2 cellular contexts compared by ENCODE assay signal in the genomic region with DNA sequence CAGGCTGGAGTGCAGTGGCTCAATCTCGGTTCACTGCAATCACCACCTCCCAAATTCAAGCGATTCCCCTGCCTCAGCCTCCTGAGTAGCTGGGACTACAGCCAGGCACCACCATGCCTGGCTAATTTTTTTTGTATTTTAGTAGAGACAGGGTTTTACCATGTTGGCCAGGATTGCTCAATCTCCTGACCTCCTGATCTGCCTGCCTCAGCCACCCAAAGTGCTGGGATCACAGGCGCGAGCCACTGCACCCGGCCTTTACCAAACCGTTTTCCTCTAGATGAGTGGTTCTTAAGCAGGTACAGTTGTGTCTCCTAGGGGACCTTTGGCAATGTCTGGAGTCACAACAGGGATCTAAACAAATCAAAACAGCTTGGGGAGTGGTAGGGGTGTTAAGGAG.
TF ChIP-seq lines count a peak whose summit lies in the region.

No MANE protein-coding gene starts in this region.

TF ChIP-seq in GM23338, 12 proteins besides CTCF, POLR2A, EP300 and RAD21:
- TF ChIP-seq, protein P1, sequence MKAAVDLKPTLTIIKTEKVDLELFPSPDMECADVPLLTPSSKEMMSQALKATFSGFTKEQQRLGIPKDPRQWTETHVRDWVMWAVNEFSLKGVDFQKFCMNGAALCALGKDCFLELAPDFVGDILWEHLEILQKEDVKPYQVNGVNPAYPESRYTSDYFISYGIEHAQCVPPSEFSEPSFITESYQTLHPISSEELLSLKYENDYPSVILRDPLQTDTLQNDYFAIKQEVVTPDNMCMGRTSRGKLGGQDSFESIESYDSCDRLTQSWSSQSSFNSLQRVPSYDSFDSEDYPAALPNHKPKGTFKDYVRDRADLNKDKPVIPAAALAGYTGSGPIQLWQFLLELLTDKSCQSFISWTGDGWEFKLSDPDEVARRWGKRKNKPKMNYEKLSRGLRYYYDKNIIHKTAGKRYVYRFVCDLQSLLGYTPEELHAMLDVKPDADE (IDR thresholded peaks at IDR 0.05): no peak
- TF ChIP-seq JUNB (IDR thresholded peaks at IDR 0.05; ENCODE audit: unreplicated experiment): no peak
- no peak for TF ChIP-seq CREB1 (CRISPR knock-in tag; IDR thresholded peaks at IDR 0.05; ENCODE audit: low read depth)

TF ChIP-seq in H1, 55 proteins besides CTCF, POLR2A, EP300 and RAD21:
- TF ChIP-seq EGR1 (IDR thresholded peaks at IDR 0.05; ENCODE audit: borderline replicate concordance, low read depth, low read length): no peak
- TF ChIP-seq CEBPB (IDR thresholded peaks at IDR 0.05; ENCODE audit: low read depth, low read length): peak; percentile 10; the same call in 1 of the 2 replicates
